8 cellular contexts compared by ENCODE assay signal in genomic region chr1:174743654-174744561, GRCh38.
A peak's percentile ranks its signal among the peaks of the same experiment; 100 is the strongest.
DNase-seq lines count a peak whose midpoint lies in the region; ATAC-seq and TF ChIP-seq lines count a peak whose summit lies in the region.

No MANE protein-coding gene starts in this region.

- ATAC-seq in HG03521 (IDR thresholded peaks at IDR 0.05; ENCODE audit: unreplicated experiment) = no peak

- H3K9me3 ChIP-seq in MM.1S (replicated peaks; ENCODE audit: insufficient read depth, low read length) = no peaks in the 10 kb centered on the region

- H3K36me3 ChIP-seq in MM.1S (replicated peaks; ENCODE audit: insufficient read depth, low read length) = no peaks in the 10 kb centered on the region

- H3F3A ChIP-seq in MM.1S (ENCODE audit: insufficient read depth, low read length) = no peaks in the 10 kb centered on the region

- no peak overlapping the region for H2AFZ ChIP-seq in MM.1S (ENCODE audit: low read length)

- TF ChIP-seq CTCF in MM.1S (IDR thresholded peaks at IDR 0.05; ENCODE audit: low read length) (peak; percentile 68), foreskin fibroblast (IDR thresholded peaks at IDR 0.05; ENCODE audit: low read depth, low read length) (peak; percentile 51)

- H4K20me1 ChIP-seq in MM.1S (ENCODE audit: insufficient read depth, low read length) = no peaks in the 10 kb centered on the region

- no peak overlapping the region for H3K27ac ChIP-seq in MM.1S (ENCODE audit: low read length)

- H3K27me3 ChIP-seq in MM.1S (replicated peaks; ENCODE audit: insufficient read depth, low read length) = no peaks in the 10 kb centered on the region

- H3K9ac ChIP-seq in MM.1S (ENCODE audit: low read length) = no peak overlapping the region

- no peak overlapping the region for H3K4me2 ChIP-seq in MM.1S (ENCODE audit: low read depth, low read length)

- H3K79me2 ChIP-seq in MM.1S (ENCODE audit: low read length) = no peaks in the 10 kb centered on the region

- H3K9me2 ChIP-seq in MM.1S (replicated peaks; ENCODE audit: insufficient read depth, low read length) = no peaks in the 10 kb centered on the region

- H3K4me1 Mint-ChIP-seq in activated CD4-positive, alpha-beta T cell treated with anti-CD3 and anti-CD28 coated beads, Interleukin-2, amount 10 ng/mL, durations not matched to agents 24 days and 14 days = no peaks in the 10 kb centered on the region

- peaks cover 17% of the 10 kb centered on the region for H3K4me1 ChIP-seq in MM.1S (ENCODE audit: low read length)

- intact Hi-C loops in activated CD4-positive, alpha-beta T cell treated with anti-CD3 and anti-CD28 coated beads, Interleukin-2, amount 10 ng/mL, durations not matched to agents 24 days and 14 days (cut with micrococcal nuclease) = loop anchor here (1.0 to 5.0 kb wide), 3 partner anchors 486 to 2002 kb away; no protein-coding TSS in a partner anchor

- H3K27me3 Mint-ChIP-seq in activated CD4-positive, alpha-beta T cell treated with anti-CD3 and anti-CD28 coated beads, Interleukin-2, amount 10 ng/mL, durations not matched to agents 24 days and 14 days = peaks cover 3% of the 10 kb centered on the region

- peak; percentile 59 for DNase-seq in EH (ENCODE audit: low read depth)
- DNase-seq in MM.1S = peak; percentile 67
- DNase-seq in SKM-1 treated with dmso at 0.1 percent for 144 hours (lab: John Stamatoyannopoulos, UW; ENCODE audit: unreplicated experiment) = peak; percentile 70
- peak; percentile 12 to 59 for DNase-seq in foreskin fibroblast
- peak; percentile 67 for DNase-seq in renal cortical epithelial cell (ENCODE audit: low read depth)
- DNase-seq in stimulated activated CD4-positive, alpha-beta T cell treated with anti-CD3 and anti-CD28 coated beads, Interleukin-12 subunit alpha, Interleukin-12 subunit beta, amount 100 ng/mL, for 4 hours = no peak
- DNase-seq in activated CD4-positive, alpha-beta T cell treated with anti-CD3 and anti-CD28 coated beads, Interleukin-2, amount 10 ng/mL, durations not matched to agents 24 days and 14 days = no peak

- no peak overlapping the region for H3K4me3 ChIP-seq in MM.1S (ENCODE audit: low read length)
- H3K4me3 ChIP-seq in foreskin fibroblast (ENCODE audit: low read depth in 1 of 2, low read length in 2 of 2) = no peak overlapping the region

- no peaks in the 10 kb centered on the region for H3K9me3 Mint-ChIP-seq in activated CD4-positive, alpha-beta T cell treated with anti-CD3 and anti-CD28 coated beads, Interleukin-2, amount 10 ng/mL, durations not matched to agents 24 days and 14 days

- H3K27ac Mint-ChIP-seq in activated CD4-positive, alpha-beta T cell treated with anti-CD3 and anti-CD28 coated beads, Interleukin-2, amount 10 ng/mL, durations not matched to agents 24 days and 14 days = no peak overlapping the region

- H3K36me3 Mint-ChIP-seq in activated CD4-positive, alpha-beta T cell treated with anti-CD3 and anti-CD28 coated beads, Interleukin-2, amount 10 ng/mL, durations not matched to agents 24 days and 14 days (ENCODE audit: low read depth) = no peaks in the 10 kb centered on the region

- H3K4me3 Mint-ChIP-seq in activated CD4-positive, alpha-beta T cell treated with anti-CD3 and anti-CD28 coated beads, Interleukin-2, amount 10 ng/mL, durations not matched to agents 24 days and 14 days = no peak overlapping the region

Comparison
In these comparisons a context has a peak if more than half of its experiments do, and no peak if none do; other contexts are left out.
1. DNase-seq: peak in EH (single experiment), MM.1S (single experiment), SKM-1 treated with dmso at 0.1 percent for 144 hours (single experiment), foreskin fibroblast (2 of 2) and renal cortical epithelial cell (single experiment); none in stimulated activated CD4-positive, alpha-beta T cell treated with anti-CD3 and anti-CD28 coated beads, Interleukin-12 subunit alpha, Interleukin-12 subunit beta, amount 100 ng/mL, for 4 hours (single experiment) and activated CD4-positive, alpha-beta T cell treated with anti-CD3 and anti-CD28 coated beads, Interleukin-2, amount 10 ng/mL, durations not matched to agents 24 days and 14 days (single experiment).